In genomic region chr9:136251264-136252115, GRCh38 we compare ENCODE assay signal across 24 cellular contexts. TPM values are rescaled to one million over a fixed set of nuclear protein-coding genes. Genes with fewer than 3 reads are reported as not detected.
"Had no signal": no experiment of that assay in that cellular context is flagged by ENCODE, and none has a peak within 500 bp of the region (broad histone marks: within the 10 kb centered on the region; RNA-seq: fewer than 3 reads in every experiment).

No MANE protein-coding gene starts in this region.

- ATAC-seq: activated naive CD4-positive, alpha-beta T cell treated with anti-CD3 and anti-CD28 coated beads, Interleukin-2, amount 50 U/mL, for 72 hours; lower lobe of right lung; natural killer cell treated with Interleukin-12 subunit alpha and Interleukin-12 subunit beta and Interleukin-15 and Interleukin-18, amount 100 ng/mL, for 72 hours had no signal

- H3K27ac ChIP-seq: esophagus squamous epithelium, lower lobe of right lung, right atrium auricular region, suprapubic skin, transverse colon, uterus, WERI-Rb-1 had no signal

- H3K4me3 ChIP-seq: esophagus squamous epithelium, lower lobe of right lung, right atrium auricular region, suprapubic skin, transverse colon, uterus had no signal

- H3K27me3 ChIP-seq: right atrium auricular region, uterus had no signal

- H3K4me3 Mint-ChIP-seq: activated T-helper 1 cell treated with anti-CD3 and anti-CD28 coated beads, Interleukin-12 subunit alpha, Interleukin-12 subunit beta, Interleukin-2, Interleukin-4 antibody, amounts not matched to agents 30 ng/mL and 10 ng/mL and 1 ng/mL, durations not matched to agents 14 hours and 24 hours and 36 hours; dendritic cell treated with granulocyte-macrophage colony-stimulating factor and Interleukin-4, amounts not matched to agents 40 ng/mL and 50 ng/mL, for 4 days; natural killer cell treated with Interleukin-12 subunit alpha and Interleukin-12 subunit beta and Interleukin-15 and Interleukin-18, amount 100 ng/mL, for 72 hours; stimulated activated naive CD8-positive, alpha-beta T cell treated with anti-CD3 and anti-CD28 coated beads, Interleukin-15, Interleukin-2, amounts not matched to agents 100 ng/mL and 50 ng/mL, for 24 hours had no signal

- H3K27ac Mint-ChIP-seq: activated naive CD4-positive, alpha-beta T cell treated with anti-CD3 and anti-CD28 coated beads, Interleukin-2, amount 50 U/mL, for 72 hours; activated T-helper 1 cell treated with anti-CD3 and anti-CD28 coated beads, Interleukin-12 subunit alpha, Interleukin-12 subunit beta, Interleukin-2, Interleukin-4 antibody, amounts not matched to agents 30 ng/mL and 10 ng/mL and 1 ng/mL, durations not matched to agents 14 hours and 24 hours and 36 hours; dendritic cell treated with granulocyte-macrophage colony-stimulating factor and Interleukin-4, amounts not matched to agents 40 ng/mL and 50 ng/mL, for 4 days; natural killer cell treated with Interleukin-12 subunit alpha and Interleukin-12 subunit beta and Interleukin-15 and Interleukin-18, amount 100 ng/mL, for 72 hours; stimulated activated naive CD8-positive, alpha-beta T cell treated with anti-CD3 and anti-CD28 coated beads, Interleukin-15, Interleukin-2, amounts not matched to agents 100 ng/mL and 50 ng/mL, for 24 hours had no signal

- H3K27me3 Mint-ChIP-seq: natural killer cell treated with Interleukin-12 subunit alpha and Interleukin-12 subunit beta and Interleukin-15 and Interleukin-18, amount 100 ng/mL, for 72 hours; stimulated activated naive CD8-positive, alpha-beta T cell treated with anti-CD3 and anti-CD28 coated beads, Interleukin-15, Interleukin-2, amounts not matched to agents 100 ng/mL and 50 ng/mL, for 24 hours had no signal

- H3K9me3 ChIP-seq: esophagus squamous epithelium, lower lobe of right lung, right atrium auricular region, suprapubic skin, transverse colon, uterus had no signal

- FAIRE-seq: islet of Langerhans had no signal

- H3K36me3 ChIP-seq: esophagus squamous epithelium, lower lobe of right lung, right atrium auricular region, suprapubic skin, transverse colon, uterus, WERI-Rb-1 had no signal

- H3K9me3 Mint-ChIP-seq: activated naive CD4-positive, alpha-beta T cell treated with anti-CD3 and anti-CD28 coated beads, Interleukin-2, amount 50 U/mL, for 72 hours; activated T-helper 1 cell treated with anti-CD3 and anti-CD28 coated beads, Interleukin-12 subunit alpha, Interleukin-12 subunit beta, Interleukin-2, Interleukin-4 antibody, amounts not matched to agents 30 ng/mL and 10 ng/mL and 1 ng/mL, durations not matched to agents 14 hours and 24 hours and 36 hours; dendritic cell treated with granulocyte-macrophage colony-stimulating factor and Interleukin-4, amounts not matched to agents 40 ng/mL and 50 ng/mL, for 4 days; natural killer cell treated with Interleukin-12 subunit alpha and Interleukin-12 subunit beta and Interleukin-15 and Interleukin-18, amount 100 ng/mL, for 72 hours; stimulated activated naive CD8-positive, alpha-beta T cell treated with anti-CD3 and anti-CD28 coated beads, Interleukin-15, Interleukin-2, amounts not matched to agents 100 ng/mL and 50 ng/mL, for 24 hours had no signal

- DNase-seq: activated CD4-positive, alpha-beta T cell treated with anti-CD3 and anti-CD28 coated beads, Interleukin-2, amount 50 U/mL, for 4 hours; activated gamma-delta T cell treated with Interleukin-2 at 50 U/mL for 16 hours; activated T-cell treated with anti-CD3 and anti-CD28 coated beads for 4 hours; effector memory CD4-positive, alpha-beta T cell; esophagus squamous epithelium; lower lobe of right lung; nucleus accumbens; stimulated activated CD4-positive, alpha-beta T cell treated with anti-CD3 and anti-CD28 coated beads, Interleukin-2, amount 100 ng/mL, for 24 hours; T-helper 2 cell; transverse colon; uterus; WERI-Rb-1 had no signal

- H3K4me1 ChIP-seq: lower lobe of right lung, transverse colon, uterus had no signal

- H3K36me3 Mint-ChIP-seq: activated naive CD4-positive, alpha-beta T cell treated with anti-CD3 and anti-CD28 coated beads, Interleukin-2, amount 50 U/mL, for 72 hours; natural killer cell treated with Interleukin-12 subunit alpha and Interleukin-12 subunit beta and Interleukin-15 and Interleukin-18, amount 100 ng/mL, for 72 hours had no signal

RNA-seq across cellular contexts. Expression of gene LHX3, which starts 46.6 kb away (rescaled TPM):
- total RNA-seq: activated T-helper 1 cell treated with anti-CD3 and anti-CD28 coated beads, Interleukin-12 subunit alpha, Interleukin-12 subunit beta, Interleukin-2, Interleukin-4 antibody, amounts not matched to agents 30 ng/mL and 10 ng/mL and 1 ng/mL, durations not matched to agents 14 hours and 24 hours and 36 hours; cerebellum; esophagus squamous epithelium; lower lobe of right lung; mesenteric fat pad; posterior vena cava; skeletal muscle tissue; transverse colon; uterus had no signal

RNA-seq across cellular contexts. Expression of gene CCDC187, which starts 52.4 kb away (rescaled TPM):
- total RNA-seq: activated T-helper 1 cell treated with anti-CD3 and anti-CD28 coated beads, Interleukin-12 subunit alpha, Interleukin-12 subunit beta, Interleukin-2, Interleukin-4 antibody, amounts not matched to agents 30 ng/mL and 10 ng/mL and 1 ng/mL, durations not matched to agents 14 hours and 24 hours and 36 hours; esophagus squamous epithelium; mesenteric fat pad; natural killer cell treated with Interleukin-12 subunit alpha and Interleukin-12 subunit beta and Interleukin-15 and Interleukin-18, amount 100 ng/mL, for 72 hours; posterior vena cava; right atrium auricular region had no signal
